ENCODE assay signal across 5 cellular contexts in the genomic region with DNA sequence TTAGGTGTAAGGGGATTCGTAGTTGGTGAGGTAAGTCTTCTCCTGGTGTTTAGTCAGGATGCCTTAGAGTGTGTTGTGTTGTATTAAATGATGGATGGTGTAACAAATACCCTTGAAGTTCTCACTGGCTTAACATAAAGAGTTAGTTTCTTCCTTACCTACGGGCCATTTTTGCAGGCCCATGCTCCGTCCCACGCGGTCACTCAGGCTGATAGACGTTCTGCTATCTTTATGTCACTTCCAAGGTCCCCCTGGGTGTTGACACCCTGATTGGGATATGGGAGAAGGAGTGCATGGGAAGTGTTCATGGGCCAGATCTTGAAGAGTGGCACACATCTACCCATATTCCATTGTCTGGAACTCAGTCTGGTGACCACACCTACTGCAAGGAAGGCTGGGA.
"Had no signal": no experiment of that assay in that cellular context is flagged by ENCODE, and none has a peak within 500 bp of the region (broad histone marks: within the 10 kb centered on the region; RNA-seq: fewer than 3 reads in every experiment).

No MANE protein-coding gene starts in this region.

- H2AFZ ChIP-seq: GM23338 had no signal

- DNase-seq: H9, HCEC 1CT, IMR-90 had no signal

- H3K4me3 Mint-ChIP-seq: GM23338, H9 had no signal

- H3K9me3 Mint-ChIP-seq: GM23338, H9 had no signal

- H3K4me3 ChIP-seq: GM23338, K562 had no signal

- ATAC-seq: K562 had no signal

- H3K27ac Mint-ChIP-seq: GM23338, H9 had no signal

- H3K4me2 ChIP-seq: GM23338 had no signal
